14 cellular contexts compared by ENCODE assay signal in the genomic region with DNA sequence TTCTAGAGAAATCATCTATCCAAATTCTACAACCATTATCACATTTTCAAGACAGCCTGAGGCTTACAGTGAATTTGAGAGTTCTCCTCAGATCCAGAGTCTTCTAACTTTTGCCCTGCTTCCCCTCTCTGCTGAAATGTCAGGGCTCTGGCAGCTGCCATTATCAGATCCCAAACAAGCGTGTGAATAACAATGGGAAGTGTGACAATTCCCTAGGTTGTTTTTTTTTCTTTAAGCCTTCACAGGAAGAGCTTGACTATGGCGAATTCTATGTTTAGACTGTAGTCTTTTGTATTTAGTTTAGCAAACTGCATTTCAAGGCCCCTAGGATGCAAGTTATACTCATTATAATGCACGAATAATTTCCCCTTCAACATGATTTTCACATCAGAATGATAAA.
"Had no signal": no experiment of that assay in that cellular context is flagged by ENCODE, and none has a peak within 500 bp of the region (broad histone marks: within the 10 kb centered on the region; RNA-seq: fewer than 3 reads in every experiment).

No MANE protein-coding gene starts in this region.

- H3K9me3 ChIP-seq: body of pancreas, mucosa of descending colon, tibial artery, uterus had no signal

- H3K36me3 ChIP-seq: esophagus muscularis mucosa, tibial artery, uterus had no signal

- ATAC-seq: activated naive CD4-positive, alpha-beta T cell treated with anti-CD3 and anti-CD28 coated beads, Interleukin-2, amount 50 U/mL, for 72 hours; body of pancreas; mucosa of descending colon; natural killer cell treated with Interleukin-12 subunit alpha and Interleukin-12 subunit beta and Interleukin-15 and Interleukin-18, amount 100 ng/mL, for 72 hours; SK-N-SH treated with all-trans-retinoic acid at 6 μM for 48 hours had no signal

- H3K4me1 ChIP-seq: body of pancreas, parathyroid adenoma, uterus had no signal

- H3K27ac ChIP-seq: body of pancreas, esophagus muscularis mucosa, parathyroid adenoma, tibial artery, uterus had no signal

- H3K27me3 ChIP-seq: esophagus muscularis mucosa, tibial artery, uterus had no signal

- H3K9ac ChIP-seq: parathyroid adenoma had no signal

- H2AFZ ChIP-seq: parathyroid adenoma had no signal

- H3K79me2 ChIP-seq: parathyroid adenoma had no signal

- H3K4me3 ChIP-seq: body of pancreas, esophagus muscularis mucosa, mucosa of descending colon, skin epidermis, tibial artery, uterus had no signal

- DNase-seq: activated effector memory CD4-positive, alpha-beta T cell treated with Interleukin-2 at 50 U/mL for 16 hours; activated T-cell treated with anti-CD3 and anti-CD28 coated beads, Interleukin-2, amount 50 U/mL, for 1 hour; amniotic stem cell; body of pancreas; islet precursor cell; mucosa of descending colon; tibial artery; uterus had no signal
